Comparison of ENCODE assay signal across 8 cellular contexts in genomic region chr17:40068917-40069750, GRCh38. TPM values are rescaled to one million over a fixed set of nuclear protein-coding genes. Genes with fewer than 3 reads are reported as not detected.
DNase-seq lines count a peak whose midpoint lies in the region; ATAC-seq, FAIRE-seq and TF ChIP-seq lines count a peak whose summit lies in the region.

No MANE protein-coding gene starts in this region.

- no peak for ATAC-seq in GM21447 (IDR thresholded peaks at IDR 0.05; ENCODE audit: unreplicated experiment)
- ATAC-seq in HG02885 (IDR thresholded peaks at IDR 0.05; ENCODE audit: poor library complexity, unreplicated experiment) = no peak

- intact Hi-C loops in MCF 10A (cut with micrococcal nuclease) = no loop called here
- intact Hi-C loops in kidney (cut with DNase I) = no loop called here

- peak overlapping the region; percentile 25 for H3K4me3 ChIP-seq in WERI-Rb-1 (ENCODE audit: low read depth, low read length)
- H3K4me3 ChIP-seq in kidney (ENCODE audit: low read length in 2 of 2) = peak overlapping the region; percentile 32 to 47

- H3K27me3 Mint-ChIP-seq in MCF 10A (ENCODE audit: insufficient read depth, unreplicated experiment) = no peaks in the 10 kb centered on the region

- no peaks in the 10 kb centered on the region for H3K9me3 ChIP-seq in ES-I3 (ENCODE audit: control insufficient read depth, insufficient read depth, low read length)
- H3K9me3 ChIP-seq in WERI-Rb-1 (ENCODE audit: severe bottlenecking) = no peaks in the 10 kb centered on the region
- no peaks in the 10 kb centered on the region for H3K9me3 ChIP-seq in kidney (ENCODE audit: control insufficient read depth in 1 of 2, low read length in 2 of 2)

- POLR2A ChIA-PET in MCF 10A (lab: Yijun Ruan, JAX) = interaction anchor here (0.6 to 7.9 kb wide), 11 partner anchors 11 to 253 kb away, joined by 3 to 99 read pairs (median 5); partner anchors contain the start of genes CASC3, MED24 and NR1D1

- H3K9ac ChIP-seq in ES-I3 (ENCODE audit: low read depth, low read length) (peak overlapping the region; percentile 41; the same call in 1 of the 2 replicates), kidney (ENCODE audit: low read length in 2 of 2) (peak overlapping the region; percentile 2 to 80)

- BruUV-seq in MCF 10A (replicated peaks; lab: Mats Ljungman, UMichigan) = no TSS peak

- FAIRE-seq in kidney (lab: Jason Lieb, UNC) = no peak

- CTCF ChIA-PET in MCF 10A (lab: Yijun Ruan, JAX) = interaction anchor here (0.6 to 1.7 kb wide), 6 partner anchors 15 to 57 kb away, joined by 3 to 5 read pairs (median 3); partner anchors contain the start of gene MED24

- no peak for TF ChIP-seq CTCF in WERI-Rb-1 (IDR thresholded peaks at IDR 0.05; ENCODE audit: low read depth, low read length)
- TF ChIP-seq CTCF in MCF 10A (IDR thresholded peaks at IDR 0.05; ENCODE audit: unreplicated experiment) = no peak
- no peak for TF ChIP-seq CTCF in kidney (IDR thresholded peaks at IDR 0.05; ENCODE audit: borderline replicate concordance, extremely low read depth, insufficient read depth)

- H3K36me3 ChIP-seq in ES-I3 (ENCODE audit: insufficient read depth, low read length) (no peaks in the 10 kb centered on the region), WERI-Rb-1 (no peaks in the 10 kb centered on the region), kidney (ENCODE audit: control insufficient read depth in 1 of 2, insufficient read depth in 2 of 2, low read length in 2 of 2) (no peaks in the 10 kb centered on the region)

- no peaks in the 10 kb centered on the region for H3K27me3 ChIP-seq in WERI-Rb-1 (ENCODE audit: insufficient read depth, low read depth, severe bottlenecking)

- H3K27ac Mint-ChIP-seq in MCF 10A (ENCODE audit: low read depth, unreplicated experiment) = peak overlapping the region; percentile 80

- no peaks in the 10 kb centered on the region for H3K36me3 Mint-ChIP-seq in MCF 10A (ENCODE audit: insufficient read depth, unreplicated experiment)

- H3K4me3 Mint-ChIP-seq in MCF 10A (ENCODE audit: unreplicated experiment) = peak overlapping the region; percentile 62

- H3K4me1 ChIP-seq in ES-I3 (ENCODE audit: insufficient read depth, low read length) (peaks cover 51% of the 10 kb centered on the region), kidney (ENCODE audit: control insufficient read depth in 1 of 2, insufficient read depth in 1 of 2, low read depth in 1 of 2, low read length in 2 of 2) (peaks cover 78 to 83% of the 10 kb centered on the region in 2 donors)

- H3K4me1 Mint-ChIP-seq in MCF 10A (ENCODE audit: insufficient read depth, unreplicated experiment) = peaks cover 80% of the 10 kb centered on the region

- DNase-seq in NCI-H2029 (lab: John Stamatoyannopoulos, UW) (peak; percentile 83), WERI-Rb-1 (peak; percentile 85), MCF 10A (ENCODE audit: unreplicated experiment) (peak; percentile 50), kidney (peak; percentile 97)
- peak; percentile 64 to 78 (median 71) for DNase-seq in stimulated activated CD4-positive, alpha-beta T cell treated with anti-CD3 and anti-CD28 coated beads, Interleukin-12 subunit alpha, Interleukin-12 subunit beta, amount 100 ng/mL, for 48 hours (ENCODE audit: low read depth in 2 of 3, low spot score in 1 of 3)

- peak overlapping the region; percentile 71 for H3K27ac ChIP-seq in WERI-Rb-1
- peak overlapping the region; percentile 93 to 97 for H3K27ac ChIP-seq in kidney (ENCODE audit: low read depth in 2 of 2, low read length in 2 of 2)

- H3K9me3 Mint-ChIP-seq in MCF 10A (ENCODE audit: unreplicated experiment) = no peaks in the 10 kb centered on the region

RNA-seq across cellular contexts. Expression of gene THRA, which starts 6.4 kb away (rescaled TPM):
- total RNA-seq in MCF 10A (2022) = 5.5 and 6.4 TPM in 2 replicates
- total RNA-seq in kidney = 63.9 TPM
- 40.8 TPM for polyA plus RNA-seq in kidney (ENCODE audit: insufficient read depth, low read depth, low replicate concordance)

RNA-seq across cellular contexts. Expression of gene MED24, which starts 14.9 kb away (rescaled TPM):
- total RNA-seq in MCF 10A (2022) = 66.6 and 88.5 TPM in 2 replicates
- total RNA-seq in kidney = 66.3 TPM
- 53.7 TPM for polyA plus RNA-seq in kidney (ENCODE audit: insufficient read depth, low read depth, low replicate concordance)

RNA-seq across cellular contexts. Expression of gene NR1D1, which starts 31.3 kb away (rescaled TPM):
- total RNA-seq in MCF 10A (2022) = 7.5 and 8.8 TPM in 2 replicates
- 30.8 TPM for total RNA-seq in kidney
- polyA plus RNA-seq in kidney (ENCODE audit: insufficient read depth, low read depth, low replicate concordance) = 7.1 TPM

RNA-seq across cellular contexts. Expression of gene MSL1, which starts 52.6 kb away (rescaled TPM):
- total RNA-seq in MCF 10A (2022) = 59.8 and 62.2 TPM in 2 replicates
- total RNA-seq in kidney = 75.4 TPM
- 34.9 TPM for polyA plus RNA-seq in kidney (ENCODE audit: insufficient read depth, low read depth, low replicate concordance)

RNA-seq across cellular contexts. Expression of gene CSF3, which starts 53.9 kb away (rescaled TPM):
- total RNA-seq in MCF 10A (2022) = 9.6 and 17.1 TPM in 2 replicates
- total RNA-seq in kidney = not detected
- polyA plus RNA-seq in kidney (ENCODE audit: insufficient read depth, low read depth, low replicate concordance) = not detected
